11 cellular contexts compared by ENCODE assay signal in the genomic region with DNA sequence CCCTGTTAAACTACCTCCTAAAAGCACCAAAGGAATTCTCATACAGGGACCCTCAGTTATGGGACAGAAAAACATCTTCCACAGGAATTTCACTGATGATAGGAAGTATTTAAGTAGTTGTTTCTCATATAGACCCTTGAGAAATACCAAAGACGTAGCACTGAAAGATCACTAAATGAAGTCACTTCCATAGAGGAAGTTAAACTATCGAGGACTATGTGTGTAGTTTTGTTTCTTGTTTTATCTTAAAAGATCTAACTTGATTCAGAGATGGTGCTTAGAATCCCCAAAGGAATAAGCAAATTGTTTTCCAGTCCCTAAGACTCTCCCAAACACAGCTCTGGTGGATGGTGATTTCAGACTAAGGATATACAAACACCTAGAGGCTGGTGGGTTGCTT.
DNase-seq lines count a peak whose midpoint lies in the region; ATAC-seq and TF ChIP-seq lines count a peak whose summit lies in the region.
"Had no signal": no experiment of that assay in that cellular context is flagged by ENCODE, and none has a peak within 500 bp of the region (broad histone marks: within the 10 kb centered on the region; RNA-seq: fewer than 3 reads in every experiment).

No MANE protein-coding gene starts in this region.

- no peaks in the 10 kb centered on the region for H3K27me3 ChIP-seq in heart right ventricle
- H3K27me3 ChIP-seq: BLaER1 had no signal

- intact Hi-C loops in heart right ventricle (cut with DNase I): no loop called here
- intact Hi-C loops in left ventricle myocardium superior (cut with micrococcal nuclease): no loop called here

- H3K27ac ChIP-seq in heart right ventricle: peak overlapping the region in 6 of 10 donors; percentile 6 to 45 (median 29)
- H3K27ac ChIP-seq: BLaER1 had no signal

- peak overlapping the region; percentile 56 for H3K4me3 Mint-ChIP-seq in activated CD8-positive, alpha-beta T cell treated with anti-CD3 and anti-CD28 coated beads, Interleukin-2, amount 10 ng/mL, durations not matched to agents 7 days and 5 days
- H3K4me3 Mint-ChIP-seq in type B pancreatic cell: no peak overlapping the region

- CTCF ChIA-PET in activated CD8-positive, alpha-beta T cell treated with anti-CD3 and anti-CD28 coated beads, Interleukin-2, amount 10 ng/mL, durations not matched to agents 7 days and 5 days (lab: Charles Lee): interaction anchor here (0.7 to 9.0 kb wide), 11 partner anchors 11 to 287 kb away, joined by 3 to 149 read pairs (median 7); no protein-coding TSS in a partner anchor

- peaks cover 30% of the 10 kb centered on the region for H3K36me3 Mint-ChIP-seq in activated CD8-positive, alpha-beta T cell treated with anti-CD3 and anti-CD28 coated beads, Interleukin-2, amount 10 ng/mL, durations not matched to agents 7 days and 5 days (ENCODE audit: low read depth)
- H3K36me3 Mint-ChIP-seq in type B pancreatic cell: peaks cover 23% of the 10 kb centered on the region

- TF ChIP-seq CTCF in heart right ventricle (IDR thresholded peaks at IDR 0.05): no peak
- TF ChIP-seq CTCF in type B pancreatic cell (conservative IDR thresholded peaks at IDR 0.05): no peak

- WGBS in heart right ventricle, 2 donors: 53 to 63% methylated on average over 2 of the region's 2 CpGs

- H3K9me3 ChIP-seq in heart right ventricle: no peaks in the 10 kb centered on the region
- H3K9me3 ChIP-seq: BLaER1 had no signal

- ATAC-seq in heart right ventricle (peak in 1 of 8 donors; percentile 31), left ventricle myocardium superior (no peak), HG02943 (IDR thresholded peaks at IDR 0.05; ENCODE audit: low read depth, unreplicated experiment) (peak; percentile 26)
- peak; percentile 27 for ATAC-seq in activated CD8-positive, alpha-beta T cell treated with anti-CD3 and anti-CD28 coated beads, Interleukin-2, amount 10 ng/mL, durations not matched to agents 7 days and 5 days

- no peak for DNase-seq in heart right ventricle
- DNase-seq in left ventricle myocardium superior: no peak
- DNase-seq in activated CD8-positive, alpha-beta T cell treated with anti-CD3 and anti-CD28 coated beads, Interleukin-2, amount 10 ng/mL, durations not matched to agents 7 days and 5 days: no peak
- no peak for DNase-seq in type B pancreatic cell (ENCODE audit: extremely low spot score, unreplicated experiment)
- DNase-seq in GOT3 (lab: John Stamatoyannopoulos, UW): no peak
- no peak for DNase-seq in middle frontal gyrus (ENCODE audit: extremely low spot score, low spot score)
- DNase-seq in NCI-H82 treated with DMSO at 0.1 percent for 48 hours (lab: John Stamatoyannopoulos, UW; ENCODE audit: unreplicated experiment): no peak
- DNase-seq: cerebellar nuclear complex, islet precursor cell had no signal

- peaks cover 4 to 55% (median 34%) of the 10 kb centered on the region in 9 donors for H3K4me1 ChIP-seq in heart right ventricle

- no peaks in the 10 kb centered on the region for H3K27me3 Mint-ChIP-seq in activated CD8-positive, alpha-beta T cell treated with anti-CD3 and anti-CD28 coated beads, Interleukin-2, amount 10 ng/mL, durations not matched to agents 7 days and 5 days (ENCODE audit: low read depth)
- H3K27me3 Mint-ChIP-seq in type B pancreatic cell: no peaks in the 10 kb centered on the region

- no peak overlapping the region for H3K4me3 ChIP-seq in heart right ventricle
- H3K4me3 ChIP-seq: BLaER1 had no signal

- H3K9me3 Mint-ChIP-seq in activated CD8-positive, alpha-beta T cell treated with anti-CD3 and anti-CD28 coated beads, Interleukin-2, amount 10 ng/mL, durations not matched to agents 7 days and 5 days (ENCODE audit: insufficient read depth): no peaks in the 10 kb centered on the region
- no peaks in the 10 kb centered on the region for H3K9me3 Mint-ChIP-seq in type B pancreatic cell

- POLR2A ChIA-PET in activated CD8-positive, alpha-beta T cell treated with anti-CD3 and anti-CD28 coated beads, Interleukin-2, amount 10 ng/mL, durations not matched to agents 7 days and 5 days (lab: Charles Lee): interaction anchor here (1.1 to 2.9 kb wide), 5 partner anchors 14 to 44 kb away, joined by 3 to 11 read pairs (median 9); no protein-coding TSS in a partner anchor

- peaks cover 0 to 42% (median 19%) of the 10 kb centered on the region in 9 donors for H3K36me3 ChIP-seq in heart right ventricle
- H3K36me3 ChIP-seq: BLaER1 had no signal

- peak overlapping the region; percentile 89 for H3K27ac Mint-ChIP-seq in activated CD8-positive, alpha-beta T cell treated with anti-CD3 and anti-CD28 coated beads, Interleukin-2, amount 10 ng/mL, durations not matched to agents 7 days and 5 days
- H3K27ac Mint-ChIP-seq in type B pancreatic cell: peak overlapping the region; percentile 96

- H3K4me1 Mint-ChIP-seq in activated CD8-positive, alpha-beta T cell treated with anti-CD3 and anti-CD28 coated beads, Interleukin-2, amount 10 ng/mL, durations not matched to agents 7 days and 5 days (ENCODE audit: low read depth): peaks cover 79% of the 10 kb centered on the region
- H3K4me1 Mint-ChIP-seq in type B pancreatic cell (ENCODE audit: unreplicated experiment): peaks cover 13% of the 10 kb centered on the region
